Comparison of ENCODE assay signal across 16 cellular contexts in the genomic region with DNA sequence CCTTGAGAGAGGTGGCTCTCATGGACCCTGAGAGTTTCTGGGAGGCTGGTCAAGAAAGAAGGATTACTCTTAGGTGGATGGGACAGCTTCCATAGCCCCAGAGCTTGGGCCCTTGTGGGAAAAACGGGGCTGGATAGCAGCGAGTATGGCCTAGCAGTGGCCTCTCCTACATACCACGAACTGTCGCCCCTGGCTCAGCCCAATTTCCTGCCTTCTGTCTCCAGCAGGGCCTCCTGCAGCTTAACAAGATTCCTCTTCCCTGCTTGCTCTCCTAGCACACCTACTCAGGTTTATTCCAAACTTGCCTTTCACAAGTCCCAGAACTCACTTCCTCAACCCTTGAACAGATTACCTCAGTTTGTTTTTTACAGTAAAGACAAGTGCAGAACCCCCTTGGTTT.
"Had no signal": no experiment of that assay in that cellular context is flagged by ENCODE, and none has a peak within 500 bp of the region (broad histone marks: within the 10 kb centered on the region; RNA-seq: fewer than 3 reads in every experiment).

No MANE protein-coding gene starts in this region.

- H3K4me3 ChIP-seq: ascending aorta, breast epithelium, coronary artery, gastrocnemius medialis, heart right ventricle, spleen had no signal

- DNase-seq: activated CD4-positive, alpha-beta T cell treated with anti-CD3 and anti-CD28 coated beads, Interleukin-2, amount 10 ng/mL, durations not matched to agents 7 days and 5 days; activated CD8-positive, alpha-beta memory T cell treated with anti-CD3 and anti-CD28 coated beads, Interleukin-2, amount 50 U/mL, for 48 hours; activated effector memory CD4-positive, alpha-beta T cell treated with Interleukin-2 at 50 U/mL for 16 hours; activated T-cell treated with anti-CD3 and anti-CD28 coated beads, Interleukin-2, amount 50 U/mL, for 48 hours; erythroblast; gastrocnemius medialis; heart right ventricle; natural killer cell; posterior cingulate gyrus; spleen; stimulated activated CD4-positive, alpha-beta T cell treated with anti-CD3 and anti-CD28 coated beads, Interleukin-4, amount 100 ng/mL, for 4 hours had no signal

- H3K36me3 ChIP-seq: ascending aorta, breast epithelium, gastrocnemius medialis, heart right ventricle, spleen had no signal

- H3K9me3 ChIP-seq: ascending aorta, breast epithelium, gastrocnemius medialis, heart right ventricle, spleen had no signal

- H3K27me3 ChIP-seq: ascending aorta, breast epithelium, gastrocnemius medialis, heart right ventricle had no signal

- ATAC-seq: gastrocnemius medialis; heart right ventricle; natural killer cell; stimulated activated memory B cell treated with anti-CD40 and anti-IgM and Interleukin-4, amounts not matched to agents 10 μg/mL and 1 μg/mL and 100 μg/mL, for 72 hours had no signal

- H3K4me1 ChIP-seq: spleen had no signal

- H3K27ac ChIP-seq: ascending aorta, coronary artery, gastrocnemius medialis, spleen had no signal

- FAIRE-seq: endometrium had no signal
